36 cellular contexts compared by ENCODE assay signal in the genomic region with DNA sequence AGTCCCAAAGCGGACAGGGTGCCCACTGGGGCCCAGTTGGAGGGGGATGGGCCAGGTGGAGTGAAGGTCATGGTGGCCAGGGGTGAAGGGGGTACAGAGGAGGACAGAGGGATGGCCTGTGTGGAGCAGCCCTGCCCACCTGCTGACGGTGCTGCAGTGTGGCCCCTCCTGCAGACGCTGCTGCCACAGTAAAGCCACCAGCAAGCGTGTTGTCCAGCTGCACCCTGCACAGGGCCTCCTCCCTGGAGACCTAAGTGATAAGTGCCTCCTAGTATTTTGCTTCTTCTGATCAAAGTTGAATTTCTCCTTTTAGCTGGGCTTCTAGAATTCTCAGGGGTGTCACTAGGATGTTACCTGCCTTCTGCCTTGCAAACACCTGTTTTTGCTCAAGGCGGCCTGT.
"Had no signal": no experiment of that assay in that cellular context is flagged by ENCODE, and none has a peak within 500 bp of the region (broad histone marks: within the 10 kb centered on the region; RNA-seq: fewer than 3 reads in every experiment).

No MANE protein-coding gene starts in this region.

- H3K36me3 Mint-ChIP-seq: activated CD4-positive, alpha-beta memory T cell treated with anti-CD3 and anti-CD28 coated beads for 36 hours; activated CD8-positive, alpha-beta memory T cell treated with anti-CD3 and anti-CD28 coated beads, Interleukin-2, amount 10 ng/mL, durations not matched to agents 7 days and 5 days; activated naive CD4-positive, alpha-beta T cell treated with anti-CD3 and anti-CD28 coated beads, Interleukin-2, amount 10 ng/mL, durations not matched to agents 7 days and 5 days; activated naive CD4-positive, alpha-beta T cell treated with anti-CD3 and anti-CD28 coated beads, Interleukin-2, amount 50 U/mL, for 72 hours; activated naive CD8-positive, alpha-beta T cell treated with anti-CD3 and anti-CD28 coated beads, Interleukin-2, amount 10 ng/mL, durations not matched to agents 7 days and 5 days; brain had no signal

- H3K9me3 Mint-ChIP-seq: activated B cell treated with CpG ODN at 0.5 μM for 24 hours; activated CD4-positive, alpha-beta memory T cell treated with anti-CD3 and anti-CD28 coated beads for 36 hours; activated CD4-positive, alpha-beta T cell treated with anti-CD3 and anti-CD28 coated beads, Interleukin-2, amount 10 ng/mL, durations not matched to agents 24 days and 14 days; activated naive CD4-positive, alpha-beta T cell treated with anti-CD3 and anti-CD28 coated beads, Interleukin-2, amount 10 ng/mL, durations not matched to agents 7 days and 5 days; activated naive CD4-positive, alpha-beta T cell treated with anti-CD3 and anti-CD28 coated beads, Interleukin-2, amount 50 U/mL, for 72 hours; activated naive CD8-positive, alpha-beta T cell treated with anti-CD3 and anti-CD28 coated beads, Interleukin-2, amount 10 ng/mL, durations not matched to agents 7 days and 5 days; activated T-helper 1 cell treated with anti-CD3 and anti-CD28 coated beads, Interleukin-12 subunit alpha, Interleukin-12 subunit beta, Interleukin-2, Interleukin-4 antibody, amounts not matched to agents 30 ng/mL and 10 ng/mL and 1 ng/mL, durations not matched to agents 14 hours and 24 hours and 36 hours; activated T-helper 2 cell treated with anti-CD3 and anti-CD28 coated beads, Interferon-gamma antibody, Interleukin-2, Interleukin-4, amounts not matched to agents 10 μg/mL and 5 μg/mL and 100 μg/mL, durations not matched to agents 14 hours and 24 hours and 36 hours; T-helper 2 cell treated with Interferon-gamma antibody and Interleukin-4, amounts not matched to agents 5 μg/mL and 100 μg/mL, for 36 hours had no signal

- H3K4me3 ChIP-seq: ascending aorta, esophagus squamous epithelium, gastroesophageal sphincter had no signal

- ATAC-seq: activated CD4-positive, alpha-beta T cell treated with anti-CD3 and anti-CD28 coated beads for 36 hours; activated CD8-positive, alpha-beta memory T cell treated with anti-CD3 and anti-CD28 coated beads, Interleukin-2, amount 10 ng/mL, durations not matched to agents 7 days and 5 days; activated CD8-positive, alpha-beta T cell treated with anti-CD3 and anti-CD28 coated beads, Interleukin-2, amount 10 ng/mL, durations not matched to agents 7 days and 5 days; activated naive CD4-positive, alpha-beta T cell treated with anti-CD3 and anti-CD28 coated beads, Interleukin-2, amount 50 U/mL, for 72 hours; gastroesophageal sphincter; T-helper 17 cell had no signal

- H3K27me3 ChIP-seq: ascending aorta had no signal

- H3K27ac Mint-ChIP-seq: activated B cell treated with CpG ODN at 0.5 μM for 24 hours; activated CD4-positive, alpha-beta memory T cell treated with anti-CD3 and anti-CD28 coated beads for 36 hours; activated CD4-positive, alpha-beta T cell treated with anti-CD3 and anti-CD28 coated beads for 36 hours; activated CD4-positive, alpha-beta T cell treated with anti-CD3 and anti-CD28 coated beads, Interleukin-2, amount 10 ng/mL, durations not matched to agents 24 days and 14 days; activated CD8-positive, alpha-beta memory T cell treated with anti-CD3 and anti-CD28 coated beads, Interleukin-2, amount 10 ng/mL, durations not matched to agents 7 days and 5 days; activated CD8-positive, alpha-beta T cell treated with anti-CD3 and anti-CD28 coated beads, Interleukin-2, amount 10 ng/mL, durations not matched to agents 7 days and 5 days; activated naive CD4-positive, alpha-beta T cell treated with anti-CD3 and anti-CD28 coated beads, Interleukin-2, amount 10 ng/mL, durations not matched to agents 7 days and 5 days; activated naive CD4-positive, alpha-beta T cell treated with anti-CD3 and anti-CD28 coated beads, Interleukin-2, amount 50 U/mL, for 72 hours; activated naive CD8-positive, alpha-beta T cell treated with anti-CD3 and anti-CD28 coated beads, Interleukin-2, amount 10 ng/mL, durations not matched to agents 7 days and 5 days; activated T-helper 1 cell treated with anti-CD3 and anti-CD28 coated beads, Interleukin-12 subunit alpha, Interleukin-12 subunit beta, Interleukin-2, Interleukin-4 antibody, amounts not matched to agents 30 ng/mL and 10 ng/mL and 1 ng/mL, durations not matched to agents 14 hours and 24 hours and 36 hours; activated T-helper 2 cell treated with anti-CD3 and anti-CD28 coated beads, Interferon-gamma antibody, Interleukin-2, Interleukin-4, amounts not matched to agents 10 μg/mL and 5 μg/mL and 100 μg/mL, durations not matched to agents 14 hours and 24 hours and 36 hours; T-helper 17 cell; T-helper 2 cell treated with Interferon-gamma antibody and Interleukin-4, amounts not matched to agents 5 μg/mL and 100 μg/mL, for 36 hours had no signal

- H3K27ac ChIP-seq: ascending aorta, epithelial cell of prostate, esophagus squamous epithelium, gastroesophageal sphincter, WERI-Rb-1 had no signal

- DNase-seq: activated B cell treated with CpG ODN at 0.5 μM for 24 hours; activated CD4-positive, alpha-beta memory T cell treated with anti-CD3 and anti-CD28 coated beads for 36 hours; activated CD4-positive, alpha-beta T cell treated with anti-CD3 and anti-CD28 coated beads for 36 hours; activated CD4-positive, alpha-beta T cell treated with anti-CD3 and anti-CD28 coated beads, Interleukin-2, amount 10 ng/mL, durations not matched to agents 24 days and 14 days; activated CD4-positive, CD25-positive, alpha-beta regulatory T cell treated with anti-CD3 and anti-CD28 coated beads, Interleukin-2, amount 50 U/mL, for 72 hours; activated CD8-positive, alpha-beta memory T cell treated with anti-CD3 and anti-CD28 coated beads, Interleukin-2, amount 10 ng/mL, durations not matched to agents 7 days and 5 days; activated CD8-positive, alpha-beta memory T cell treated with anti-CD3 and anti-CD28 coated beads, Interleukin-2, amount 50 U/mL, for 4 hours; activated CD8-positive, alpha-beta T cell treated with anti-CD3 and anti-CD28 coated beads, Interleukin-2, amount 10 ng/mL, durations not matched to agents 7 days and 5 days; activated effector memory CD4-positive, alpha-beta T cell treated with anti-CD3 and anti-CD28 coated beads, Interleukin-2, amount 50 U/mL, for 16 hours; activated naive CD4-positive, alpha-beta T cell; activated naive CD4-positive, alpha-beta T cell treated with anti-CD3 and anti-CD28 coated beads, Interleukin-2, amount 10 ng/mL, durations not matched to agents 7 days and 5 days; activated naive CD8-positive, alpha-beta T cell treated with anti-CD3 and anti-CD28 coated beads, Interleukin-2, amount 10 ng/mL, durations not matched to agents 7 days and 5 days; activated T-cell treated with anti-CD3 and anti-CD28 coated beads, Interleukin-2, amount 50 U/mL, for 1 hour; activated T-cell treated with anti-CD3 and anti-CD28 coated beads, Interleukin-2, amount 50 U/mL, for 48 hours; caudate nucleus; cortex of kidney; dermis blood vessel endothelial cell; effector CD4-positive, alpha-beta T cell; esophagus squamous epithelium; foreskin melanocyte; T-helper 1 cell; T-helper 17 cell; T1000; WERI-Rb-1 had no signal

- H3K4me1 ChIP-seq: ascending aorta, esophagus squamous epithelium, gastroesophageal sphincter had no signal

- H3K9me3 ChIP-seq: ascending aorta, esophagus squamous epithelium, gastroesophageal sphincter had no signal

- H3K36me3 ChIP-seq: ascending aorta, esophagus squamous epithelium, gastroesophageal sphincter, WERI-Rb-1 had no signal

- H3K27me3 Mint-ChIP-seq: activated B cell treated with CpG ODN at 0.5 μM for 24 hours; activated CD4-positive, alpha-beta T cell treated with anti-CD3 and anti-CD28 coated beads, Interleukin-2, amount 10 ng/mL, durations not matched to agents 24 days and 14 days; activated CD8-positive, alpha-beta memory T cell treated with anti-CD3 and anti-CD28 coated beads, Interleukin-2, amount 10 ng/mL, durations not matched to agents 7 days and 5 days; activated naive CD8-positive, alpha-beta T cell treated with anti-CD3 and anti-CD28 coated beads, Interleukin-2, amount 10 ng/mL, durations not matched to agents 7 days and 5 days had no signal

- H3K4me3 Mint-ChIP-seq: activated B cell treated with CpG ODN at 0.5 μM for 24 hours; activated CD4-positive, alpha-beta memory T cell treated with anti-CD3 and anti-CD28 coated beads for 36 hours; activated CD4-positive, alpha-beta T cell treated with anti-CD3 and anti-CD28 coated beads for 36 hours; activated CD4-positive, alpha-beta T cell treated with anti-CD3 and anti-CD28 coated beads, Interleukin-2, amount 10 ng/mL, durations not matched to agents 24 days and 14 days; activated CD8-positive, alpha-beta memory T cell treated with anti-CD3 and anti-CD28 coated beads, Interleukin-2, amount 10 ng/mL, durations not matched to agents 7 days and 5 days; activated CD8-positive, alpha-beta T cell treated with anti-CD3 and anti-CD28 coated beads, Interleukin-2, amount 10 ng/mL, durations not matched to agents 7 days and 5 days; activated naive CD4-positive, alpha-beta T cell treated with anti-CD3 and anti-CD28 coated beads, Interleukin-2, amount 10 ng/mL, durations not matched to agents 7 days and 5 days; activated naive CD8-positive, alpha-beta T cell treated with anti-CD3 and anti-CD28 coated beads, Interleukin-2, amount 10 ng/mL, durations not matched to agents 7 days and 5 days; activated T-helper 1 cell treated with anti-CD3 and anti-CD28 coated beads, Interleukin-12 subunit alpha, Interleukin-12 subunit beta, Interleukin-2, Interleukin-4 antibody, amounts not matched to agents 30 ng/mL and 10 ng/mL and 1 ng/mL, durations not matched to agents 14 hours and 24 hours and 36 hours; brain; T-helper 17 cell; T-helper 2 cell treated with Interferon-gamma antibody and Interleukin-4, amounts not matched to agents 5 μg/mL and 100 μg/mL, for 36 hours had no signal

- H3K4me1 Mint-ChIP-seq: activated B cell treated with CpG ODN at 0.5 μM for 24 hours; activated CD4-positive, alpha-beta T cell treated with anti-CD3 and anti-CD28 coated beads for 36 hours; activated CD8-positive, alpha-beta memory T cell treated with anti-CD3 and anti-CD28 coated beads, Interleukin-2, amount 10 ng/mL, durations not matched to agents 7 days and 5 days; activated naive CD4-positive, alpha-beta T cell treated with anti-CD3 and anti-CD28 coated beads, Interleukin-2, amount 10 ng/mL, durations not matched to agents 7 days and 5 days; activated naive CD8-positive, alpha-beta T cell treated with anti-CD3 and anti-CD28 coated beads, Interleukin-2, amount 10 ng/mL, durations not matched to agents 7 days and 5 days; T-helper 17 cell had no signal

- FAIRE-seq: bronchial epithelial cell, colon, endometrium, endothelial cell of umbilical vein had no signal
